In the genomic region with DNA sequence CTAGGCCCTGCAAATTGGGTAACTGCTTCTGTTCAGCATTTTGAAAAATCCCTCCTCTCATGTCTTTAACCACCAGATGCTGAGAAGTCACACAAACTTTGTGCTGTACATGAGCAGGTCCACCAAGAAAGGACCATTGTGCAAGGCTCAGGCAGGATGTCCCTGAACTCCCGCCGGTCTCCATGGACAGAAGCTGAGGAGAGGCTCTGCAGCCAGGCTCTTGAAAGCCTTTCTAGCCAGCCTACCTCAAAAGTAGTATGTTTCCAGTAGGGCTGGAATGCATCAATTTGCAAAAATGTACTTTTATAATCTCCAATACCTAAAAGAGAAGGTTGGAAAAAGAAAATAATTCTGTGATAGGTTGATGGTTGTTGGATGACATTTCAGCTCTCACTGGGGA, we compare ENCODE assay signal across 27 cellular contexts. TPM values are rescaled to one million over a fixed set of nuclear protein-coding genes. Genes with fewer than 3 reads are reported as not detected.
DNase-seq lines count a peak whose midpoint lies in the region; FAIRE-seq and TF ChIP-seq lines count a peak whose summit lies in the region.
"Had no signal": no experiment of that assay in that cellular context is flagged by ENCODE, and none has a peak within 500 bp of the region (broad histone marks: within the 10 kb centered on the region; RNA-seq: fewer than 3 reads in every experiment).

No MANE protein-coding gene starts in this region.

- CTCF ChIA-PET in activated CD4-positive, alpha-beta memory T cell treated with anti-CD3 and anti-CD28 coated beads, Interleukin-2, amount 10 ng/mL, durations not matched to agents 7 days and 5 days (lab: Charles Lee): no interaction called here

- no peak overlapping the region for H3K4me3 Mint-ChIP-seq in activated CD4-positive, alpha-beta memory T cell treated with anti-CD3 and anti-CD28 coated beads, Interleukin-2, amount 10 ng/mL, durations not matched to agents 7 days and 5 days
- H3K4me3 Mint-ChIP-seq: CD14-positive monocyte; CD4-positive, alpha-beta memory T cell; CD8-positive, alpha-beta memory T cell had no signal

- TF ChIP-seq CTCF in bronchial epithelial cell (IDR thresholded peaks at IDR 0.05; ENCODE audit: insufficient read depth, low read length, severe bottlenecking): no peak
- no peak for TF ChIP-seq CTCF in coronary artery (IDR thresholded peaks at IDR 0.05)

- no peaks in the 10 kb centered on the region for H3K27me3 ChIP-seq in bronchial epithelial cell (ENCODE audit: control insufficient read depth, insufficient read depth, low read length)
- H3K27me3 ChIP-seq: BE2C, BLaER1 had no signal

- DNase-seq in SK-N-MC (ENCODE audit: low read depth, low spot score): no peak
- no peak for DNase-seq in bronchial epithelial cell (ENCODE audit: low read depth)
- peak; percentile 34 for DNase-seq in islet precursor cell
- DNase-seq in RCC 7860 (ENCODE audit: low spot score): no peak
- DNase-seq in coronary artery (ENCODE audit: low spot score): no peak
- no peak for DNase-seq in activated CD4-positive, alpha-beta memory T cell treated with anti-CD3 and anti-CD28 coated beads, Interleukin-2, amount 10 ng/mL, durations not matched to agents 7 days and 5 days
- DNase-seq: 8988T; ACHN; BE2C; C1 segment of cervical spinal cord; CD4-positive, alpha-beta memory T cell; CD4-positive, CD25-positive, alpha-beta regulatory T cell; CD8-positive, alpha-beta memory T cell; COR-L47; DMS 273 treated with DMSO at 0.1 percent for 48 hours; DMS153; DMS53; DMS79; DND-41; EL; GDM1 had no signal

- no peaks in the 10 kb centered on the region for H3K36me3 ChIP-seq in SK-N-MC (ENCODE audit: insufficient read depth, low read length)
- H3K36me3 ChIP-seq in bronchial epithelial cell (ENCODE audit: control insufficient read depth, insufficient read depth, low read length): no peaks in the 10 kb centered on the region
- H3K36me3 ChIP-seq: BE2C, BLaER1 had no signal

- H3K9me3 ChIP-seq in SK-N-MC (ENCODE audit: low read depth, low read length): no peaks in the 10 kb centered on the region
- H3K9me3 ChIP-seq: BE2C, BLaER1 had no signal

- no peaks in the 10 kb centered on the region for H3K9me3 Mint-ChIP-seq in activated CD4-positive, alpha-beta memory T cell treated with anti-CD3 and anti-CD28 coated beads, Interleukin-2, amount 10 ng/mL, durations not matched to agents 7 days and 5 days
- H3K9me3 Mint-ChIP-seq: CD8-positive, alpha-beta memory T cell had no signal

- H3K36me3 Mint-ChIP-seq in activated CD4-positive, alpha-beta memory T cell treated with anti-CD3 and anti-CD28 coated beads, Interleukin-2, amount 10 ng/mL, durations not matched to agents 7 days and 5 days (ENCODE audit: low read depth): no peaks in the 10 kb centered on the region
- H3K36me3 Mint-ChIP-seq: CD14-positive monocyte; CD4-positive, alpha-beta memory T cell; CD8-positive, alpha-beta memory T cell had no signal

- H3K9ac ChIP-seq in SK-N-MC (ENCODE audit: insufficient read length): no peak overlapping the region
- H3K9ac ChIP-seq: BLaER1 had no signal

- H3K4me1 Mint-ChIP-seq in activated CD4-positive, alpha-beta memory T cell treated with anti-CD3 and anti-CD28 coated beads, Interleukin-2, amount 10 ng/mL, durations not matched to agents 7 days and 5 days: no peaks in the 10 kb centered on the region
- H3K4me1 Mint-ChIP-seq: CD14-positive monocyte; CD4-positive, CD25-positive, alpha-beta regulatory T cell; CD8-positive, alpha-beta memory T cell had no signal

- H3K27me3 Mint-ChIP-seq in activated CD4-positive, alpha-beta memory T cell treated with anti-CD3 and anti-CD28 coated beads, Interleukin-2, amount 10 ng/mL, durations not matched to agents 7 days and 5 days: peaks cover 1% of the 10 kb centered on the region

- H3K27ac ChIP-seq in SK-N-MC: peak overlapping the region; percentile 17; the same call in 1 of the 2 replicates
- no peak overlapping the region for H3K27ac ChIP-seq in coronary artery
- H3K27ac ChIP-seq: BLaER1 had no signal

- POLR2A ChIA-PET in activated CD4-positive, alpha-beta memory T cell treated with anti-CD3 and anti-CD28 coated beads, Interleukin-2, amount 10 ng/mL, durations not matched to agents 7 days and 5 days (lab: Charles Lee): no interaction called here

- H3K4me3 ChIP-seq in SK-N-MC (no peak overlapping the region), bronchial epithelial cell (ENCODE audit: low read depth, low read length) (no peak overlapping the region), coronary artery (no peak overlapping the region)
- H3K4me3 ChIP-seq: BLaER1, GM12878 had no signal

- FAIRE-seq in bronchial epithelial cell (lab: Jason Lieb, UNC) (peak; percentile 60), RCC 7860 (lab: Jason Lieb, UNC) (no peak)
- FAIRE-seq: A204.1, GM12878, GM12892, GM18507 had no signal

- no peak overlapping the region for H3K27ac Mint-ChIP-seq in activated CD4-positive, alpha-beta memory T cell treated with anti-CD3 and anti-CD28 coated beads, Interleukin-2, amount 10 ng/mL, durations not matched to agents 7 days and 5 days
- H3K27ac Mint-ChIP-seq: CD14-positive monocyte; CD4-positive, alpha-beta memory T cell; CD4-positive, CD25-positive, alpha-beta regulatory T cell; CD8-positive, alpha-beta memory T cell had no signal

RNA-seq across cellular contexts. Expression of gene SH3BP4, which starts 47.0 kb away (rescaled TPM):
- total RNA-seq in bronchial epithelial cell: 22.1 and 24.6 TPM in 2 replicates
- total RNA-seq in activated CD4-positive, alpha-beta memory T cell treated with anti-CD3 and anti-CD28 coated beads, Interleukin-2, amount 10 ng/mL, durations not matched to agents 7 days and 5 days: under 1 TPM in 1 of 2 experiments, not detected in 1; 0.08 TPM

Comparison
In these comparisons a context has a peak if more than half of its experiments do, and no peak if none do; other contexts are left out.
1. RNA of gene SH3BP4, which starts 47.0 kb away (total RNA-seq): 22.1 to 24.6 TPM in bronchial epithelial cell; 0.08 TPM in activated CD4-positive, alpha-beta memory T cell treated with anti-CD3 and anti-CD28 coated beads, Interleukin-2, amount 10 ng/mL, durations not matched to agents 7 days and 5 days; every median in the first group is over 10 times any median in the second.